8 cellular contexts compared by ENCODE assay signal in genomic region chr1:6784560-6785317, GRCh38. TPM values are rescaled to one million over a fixed set of nuclear protein-coding genes. Genes with fewer than 3 reads are reported as not detected.
DNase-seq lines count a peak whose midpoint lies in the region; ATAC-seq, FAIRE-seq and TF ChIP-seq lines count a peak whose summit lies in the region.

No MANE protein-coding gene starts in this region.

- H3K4me1 ChIP-seq in astrocyte (ENCODE audit: insufficient read depth, low read length) (peaks cover 9% of the 10 kb centered on the region), right cardiac atrium (ENCODE audit: control insufficient read depth, insufficient read depth, low read length) (no peaks in the 10 kb centered on the region), psoas muscle (peaks cover 20% of the 10 kb centered on the region)

- ATAC-seq in HG02973 (IDR thresholded peaks at IDR 0.05; ENCODE audit: unreplicated experiment): peak; percentile 70
- peak; percentile 95 for ATAC-seq in right cardiac atrium
- peak; percentile 89 to 92 (median 91) for ATAC-seq in psoas muscle

- H3K27ac ChIP-seq in astrocyte (ENCODE audit: low read depth, low read length): peak overlapping the region; percentile 96
- H3K27ac ChIP-seq in right cardiac atrium (ENCODE audit: low read length): peak overlapping the region; percentile 92
- peak overlapping the region; percentile 96 for H3K27ac ChIP-seq in psoas muscle

- H3K4me3 ChIP-seq in astrocyte (ENCODE audit: insufficient read depth, low read depth, low read length): peak overlapping the region; percentile 75
- H3K4me3 ChIP-seq in right cardiac atrium (ENCODE audit: low read length): peak overlapping the region; percentile 86
- H3K4me3 ChIP-seq in psoas muscle: peak overlapping the region; percentile 79

- H2AFZ ChIP-seq in astrocyte (ENCODE audit: low read depth, low read length): peak overlapping the region; percentile 72

- peaks cover 36% of the 10 kb centered on the region for H4K20me1 ChIP-seq in astrocyte (ENCODE audit: insufficient read depth, low read length)

- H3K27me3 ChIP-seq in astrocyte (ENCODE audit: insufficient read depth, low read length) (no peaks in the 10 kb centered on the region), right cardiac atrium (ENCODE audit: control insufficient read depth, insufficient read depth) (no peaks in the 10 kb centered on the region), psoas muscle (ENCODE audit: insufficient read depth in 3 of 3, low read length in 2 of 3) (no peaks in the 10 kb centered on the region)

- H3K9me3 Mint-ChIP-seq in astrocyte (ENCODE audit: unreplicated experiment): no peaks in the 10 kb centered on the region

- H3K9me3 ChIP-seq in astrocyte (ENCODE audit: insufficient read depth, low read depth, low read length) (no peaks in the 10 kb centered on the region), right cardiac atrium (ENCODE audit: control insufficient read depth, low read length) (no peaks in the 10 kb centered on the region), psoas muscle (no peaks in the 10 kb centered on the region)

- FAIRE-seq in GM18507 (lab: Jason Lieb, UNC): peak; percentile 100
- peak; percentile 82 for FAIRE-seq in astrocyte (lab: Jason Lieb, UNC)
- peak; percentile 23 for FAIRE-seq in urothelium cell line (lab: Jason Lieb, UNC)

- H3K36me3 Mint-ChIP-seq in astrocyte (ENCODE audit: low read depth, unreplicated experiment): peaks cover 6% of the 10 kb centered on the region

- peak; percentile 62 for DNase-seq in GM18507 (ENCODE audit: extremely low spot score, insufficient read length, low read depth)
- DNase-seq in NCI-H1930 (lab: John Stamatoyannopoulos, UW): peak; percentile 99 to 100
- peak; percentile 100 for DNase-seq in T-helper 22 cell (ENCODE audit: low read depth)
- DNase-seq in astrocyte (ENCODE audit: low read depth): peak; percentile 100
- peak; percentile 100 for DNase-seq in right cardiac atrium
- DNase-seq in psoas muscle: peak; percentile 100
- DNase-seq in urothelium cell line (ENCODE audit: low spot score): peak; percentile 98

- peak overlapping the region; percentile 87 for H3K4me3 Mint-ChIP-seq in astrocyte (ENCODE audit: unreplicated experiment)

- H3K79me2 ChIP-seq in astrocyte (ENCODE audit: insufficient read depth, low read length): peaks cover 40% of the 10 kb centered on the region

- H3K4me1 Mint-ChIP-seq in astrocyte (ENCODE audit: low read depth, unreplicated experiment): peaks cover 10% of the 10 kb centered on the region

- peaks cover 3% of the 10 kb centered on the region for H3K36me3 ChIP-seq in astrocyte (ENCODE audit: insufficient read depth, low read length)
- H3K36me3 ChIP-seq in psoas muscle (ENCODE audit: insufficient read depth in 1 of 2, low read depth in 1 of 2): no peaks in the 10 kb centered on the region

- H3K4me2 ChIP-seq in astrocyte (ENCODE audit: low read length): peak overlapping the region; percentile 91

- intact Hi-C loops in right cardiac atrium (cut with DNase I): loop anchor here in 1 of 4 donors (10.0 kb wide), 1 partner anchor 60 kb away; no protein-coding TSS in a partner anchor
- intact Hi-C loops in psoas muscle (cut with DNase I): loop anchor here (5.0 kb wide), 3 partner anchors 37 to 82 kb away; partner anchors contain the start of gene DNAJC11 (in 1 of the 2)

- under 1% methylated on average over 79 of the region's 79 CpGs for WGBS in right cardiac atrium
- WGBS in psoas muscle, 3 donors: 0 to 1% (median 1%) methylated on average over 38 to 79 of the region's 79 CpGs

- H3K9ac ChIP-seq in astrocyte (ENCODE audit: low read length): peak overlapping the region; percentile 93

- no peak for TF ChIP-seq CTCF in astrocyte (IDR thresholded peaks at IDR 0.05; ENCODE audit: insufficient read depth, low read depth, low read length)
- TF ChIP-seq CTCF in psoas muscle (IDR thresholded peaks at IDR 0.05): no peak

- peak overlapping the region; percentile 84 for H3K27ac Mint-ChIP-seq in astrocyte (ENCODE audit: unreplicated experiment)

- H3K27me3 Mint-ChIP-seq in astrocyte (ENCODE audit: low read depth, unreplicated experiment): no peaks in the 10 kb centered on the region

RNA-seq across cellular contexts. Expression of gene CAMTA1, which starts 0.5 kb away (rescaled TPM):
- 69.2 and 77.6 TPM in 2 replicates for total RNA-seq in astrocyte
- total RNA-seq in right cardiac atrium: 100 to 1,000 TPM; 155 to 179 (median 160) TPM
- polyA plus RNA-seq in right cardiac atrium: 334 TPM
- total RNA-seq in psoas muscle: 10 to 100 TPM; 64.6 to 76.5 (median 66.9) TPM
- polyA plus RNA-seq in psoas muscle: 100 to 1,000 TPM in 2 of 3 donors, 10 to 100 TPM in 1; 88.3 to 206 (median 130) TPM

Comparison
In these comparisons a context has a peak if more than half of its experiments do, and no peak if none do; other contexts are left out.
1. Peak in every context shown above with its lines: DNase-seq, ATAC-seq, H3K4me3 ChIP-seq and H3K27ac ChIP-seq.